ENCODE assay signal across 1 cellular context in genomic region chr19:1251503-1252220, GRCh38.
A peak's percentile ranks its signal among the peaks of the same experiment; 100 is the strongest.
TF ChIP-seq lines count a peak whose summit lies in the region.

No MANE protein-coding gene starts in this region.

TF ChIP-seq in HepG2, 621 proteins besides CTCF, POLR2A, EP300 and RAD21 (continued from another document and continues in another):
- TF ChIP-seq THAP8 (CRISPR knock-in tag; IDR thresholded peaks at IDR 0.05; ENCODE audit: borderline replicate concordance) (no peak), ZNF550 (CRISPR knock-in tag; IDR thresholded peaks at IDR 0.05; ENCODE audit: borderline replicate concordance) (no peak), ZNF569 (CRISPR knock-in tag; IDR thresholded peaks at IDR 0.05; ENCODE audit: borderline replicate concordance) (no peak), RERE (CRISPR knock-in tag; IDR thresholded peaks at IDR 0.05; ENCODE audit: low read depth) (no peak), ZBTB33 (CRISPR knock-in tag; IDR thresholded peaks at IDR 0.05) (0 out of 2 replicates have a peak, but pooled peaks have one; percentile 3), ZNF567 (CRISPR knock-in tag; IDR thresholded peaks at IDR 0.05; ENCODE audit: borderline replicate concordance) (no peak), ZFP37 (CRISPR knock-in tag; IDR thresholded peaks at IDR 0.05; ENCODE audit: borderline replicate concordance) (no peak), ZNF143 (CRISPR knock-in tag; IDR thresholded peaks at IDR 0.05) (no peak), ZNF282 (IDR thresholded peaks at IDR 0.05; ENCODE audit: partially characterized antibody) (no peak), ZNF281 (CRISPR knock-in tag; IDR thresholded peaks at IDR 0.05; ENCODE audit: borderline replicate concordance) (peak; percentile 92), IRF2 (CRISPR knock-in tag; IDR thresholded peaks at IDR 0.05) (no peak), PTBP1 (IDR thresholded peaks at IDR 0.05; ENCODE audit: low read depth, low read length, poor library complexity, severe bottlenecking) (no peak), ZNF501 (CRISPR knock-in tag; IDR thresholded peaks at IDR 0.05) (no peak), ZNF460 (CRISPR knock-in tag; IDR thresholded peaks at IDR 0.05; ENCODE audit: borderline replicate concordance) (no peak), NFAT5 (CRISPR knock-in tag; IDR thresholded peaks at IDR 0.05) (0 out of 2 replicates have a peak, but pooled peaks have one; percentile 29), SYNCRIP (IDR thresholded peaks at IDR 0.05; ENCODE audit: insufficient read depth, low read depth, low read length) (no peak), SMAD1 (CRISPR knock-in tag; IDR thresholded peaks at IDR 0.05; ENCODE audit: borderline replicate concordance, low read depth) (no peak), POGZ (CRISPR knock-in tag; IDR thresholded peaks at IDR 0.05) (no peak), SIN3A (IDR thresholded peaks at IDR 0.05; ENCODE audit: borderline replicate concordance, low read depth, low read length) (no peak; the same call in 1 of the 2 replicates), ZBTB34 (CRISPR knock-in tag; IDR thresholded peaks at IDR 0.05) (no peak), NFKB2 (CRISPR knock-in tag; IDR thresholded peaks at IDR 0.05; ENCODE audit: borderline replicate concordance) (no peak), MLLT10 (CRISPR knock-in tag; IDR thresholded peaks at IDR 0.05) (no peak), RXRB (CRISPR knock-in tag; IDR thresholded peaks at IDR 0.05; ENCODE audit: borderline replicate concordance) (no peak), ZNF709 (CRISPR knock-in tag; IDR thresholded peaks at IDR 0.05) (peak; percentile 68; the same call in 1 of the 2 replicates), ZNF430 (CRISPR knock-in tag; IDR thresholded peaks at IDR 0.05) (0 out of 2 replicates have a peak, but pooled peaks have one; percentile 43), ZNF629 (CRISPR knock-in tag; conservative IDR thresholded peaks at IDR 0.05) (no peak), ZNF660 (CRISPR knock-in tag; IDR thresholded peaks at IDR 0.05; ENCODE audit: borderline replicate concordance, low read depth) (no peak), ZFP62 (CRISPR knock-in tag; IDR thresholded peaks at IDR 0.05) (no peak), FOSL1 (CRISPR knock-in tag; IDR thresholded peaks at IDR 0.05; ENCODE audit: borderline replicate concordance) (no peak), ZNF678 (CRISPR knock-in tag; IDR thresholded peaks at IDR 0.05) (no peak), ZNF256 (CRISPR knock-in tag; conservative IDR thresholded peaks at IDR 0.05) (no peak), ATF7 (IDR thresholded peaks at IDR 0.05) (no peak), ATF7 (CRISPR knock-in tag; IDR thresholded peaks at IDR 0.05) (no peak), KLF9 (CRISPR knock-in tag; IDR thresholded peaks at IDR 0.05; ENCODE audit: low read depth) (no peak), KDM1A (CRISPR knock-in tag; IDR thresholded peaks at IDR 0.05) (no peak), PREB (CRISPR knock-in tag; IDR thresholded peaks at IDR 0.05) (no peak), KDM3A (CRISPR knock-in tag; IDR thresholded peaks at IDR 0.05; ENCODE audit: low read depth) (no peak), ZNF543 (CRISPR knock-in tag; IDR thresholded peaks at IDR 0.05) (no peak), ZZZ3 (CRISPR knock-in tag; IDR thresholded peaks at IDR 0.05; ENCODE audit: borderline replicate concordance) (no peak), BORCS8-MEF2B (CRISPR knock-in tag; IDR thresholded peaks at IDR 0.05) (no peak), ZNF597 (CRISPR knock-in tag; IDR thresholded peaks at IDR 0.05) (no peak), ZNF264 (CRISPR knock-in tag; IDR thresholded peaks at IDR 0.05) (no peak), ZNF180 (CRISPR knock-in tag; IDR thresholded peaks at IDR 0.05; ENCODE audit: borderline replicate concordance, low read depth) (no peak), SP5 (CRISPR knock-in tag; IDR thresholded peaks at IDR 0.05; ENCODE audit: borderline replicate concordance, low read depth) (no peak)
